Comparison of ENCODE assay signal across 8 cellular contexts in genomic region chr5:55994502-55994997, GRCh38. TPM values are rescaled to one million over a fixed set of nuclear protein-coding genes. Genes with fewer than 3 reads are reported as not detected.
DNase-seq lines count a peak whose midpoint lies in the region; TF ChIP-seq lines count a peak whose summit lies in the region.

IL6ST (minus strand) TSS chr5:55994963; CDS start chr5:55976278, 18,685 bp downstream.

- H3K27me3 Mint-ChIP-seq in activated naive CD4-positive, alpha-beta T cell treated with anti-CD3 and anti-CD28 coated beads, Interleukin-2, amount 10 ng/mL, durations not matched to agents 7 days and 5 days: no peaks in the 10 kb centered on the region

- peak within 1 kb of the TSS; percentile 98 for H3K27ac ChIP-seq in osteoblast (ENCODE audit: low read depth, low read length)

- H2AFZ ChIP-seq in osteoblast (ENCODE audit: low read length): peak within 1 kb of the TSS; percentile 56

- TF ChIP-seq CTCF in osteoblast (IDR thresholded peaks at IDR 0.05; ENCODE audit: extremely low read depth, low read depth, low read length): no peak

- peaks cover 3% of the 10 kb centered on the region for H3K9me3 Mint-ChIP-seq in activated naive CD4-positive, alpha-beta T cell treated with anti-CD3 and anti-CD28 coated beads, Interleukin-2, amount 10 ng/mL, durations not matched to agents 7 days and 5 days

- H3K4me1 ChIP-seq in osteoblast (ENCODE audit: insufficient read depth, low read length): peaks cover 38% of the 10 kb centered on the region

- peak within 1 kb of the TSS; percentile 88 for H3K4me2 ChIP-seq in osteoblast (ENCODE audit: insufficient read depth, low read length)

- H4K20me1 ChIP-seq in osteoblast (ENCODE audit: insufficient read depth, low read length): peaks cover 30% of the 10 kb centered on the region

- H3K4me3 Mint-ChIP-seq in activated naive CD4-positive, alpha-beta T cell treated with anti-CD3 and anti-CD28 coated beads, Interleukin-2, amount 10 ng/mL, durations not matched to agents 7 days and 5 days: peak within 1 kb of the TSS; percentile 90

- DNase-seq in NK-92 treated with Interleukin-12 subunit alpha and Interleukin-12 subunit beta, amount 100 ng/mL, for 24 hours (lab: John Stamatoyannopoulos, UW): peak; percentile 79
- no peak for DNase-seq in NK-92 (lab: John Stamatoyannopoulos, UW; ENCODE audit: unreplicated experiment)
- DNase-seq in H7: no peak
- DNase-seq in M059J (ENCODE audit: low read depth): peak; percentile 86
- DNase-seq in activated naive CD4-positive, alpha-beta T cell treated with anti-CD3 and anti-CD28 coated beads, Interleukin-2, amount 10 ng/mL, durations not matched to agents 7 days and 5 days: peak; percentile 67
- DNase-seq in glomerular visceral epithelial cell (ENCODE audit: extremely low spot score): peak; percentile 92
- peak; percentile 85 for DNase-seq in osteoblast (ENCODE audit: insufficient read length, low spot score, missing footprints)
- DNase-seq in superior temporal gyrus (ENCODE audit: extremely low spot score): no peak

- H3K4me1 Mint-ChIP-seq in activated naive CD4-positive, alpha-beta T cell treated with anti-CD3 and anti-CD28 coated beads, Interleukin-2, amount 10 ng/mL, durations not matched to agents 7 days and 5 days: peaks cover 54% of the 10 kb centered on the region

- H3K79me2 ChIP-seq in osteoblast (ENCODE audit: insufficient read depth, low read length): peaks cover 51% of the 10 kb centered on the region

- CTCF ChIA-PET in activated naive CD4-positive, alpha-beta T cell treated with anti-CD3 and anti-CD28 coated beads, Interleukin-2, amount 10 ng/mL, durations not matched to agents 7 days and 5 days (lab: Charles Lee): interaction anchor here (1.0 to 2.2 kb wide), 4 partner anchors 17 to 206 kb away, joined by 3 to 6 read pairs (median 4); no protein-coding TSS in a partner anchor

- H3K27me3 ChIP-seq in H7 (ENCODE audit: control insufficient read depth, insufficient read depth, low read length): no peaks in the 10 kb centered on the region
- no peaks in the 10 kb centered on the region for H3K27me3 ChIP-seq in osteoblast (ENCODE audit: insufficient read depth, low read length)

- H3K9me3 ChIP-seq in osteoblast (ENCODE audit: low read depth, low read length): no peaks in the 10 kb centered on the region

- peak within 1 kb of the TSS; percentile 68 for H3K4me3 ChIP-seq in H7 (ENCODE audit: insufficient read depth, low read depth, low read length)
- peak within 1 kb of the TSS; percentile 91 for H3K4me3 ChIP-seq in osteoblast (ENCODE audit: insufficient read depth, low read length)

- H3K36me3 ChIP-seq in H7 (replicated peaks; ENCODE audit: control insufficient read depth, insufficient read depth, low read length) (no peaks in the 10 kb centered on the region), osteoblast (ENCODE audit: insufficient read depth, low read length) (no peaks in the 10 kb centered on the region)

- peak within 1 kb of the TSS; percentile 96 for H3K27ac Mint-ChIP-seq in activated naive CD4-positive, alpha-beta T cell treated with anti-CD3 and anti-CD28 coated beads, Interleukin-2, amount 10 ng/mL, durations not matched to agents 7 days and 5 days

- H3K36me3 Mint-ChIP-seq in activated naive CD4-positive, alpha-beta T cell treated with anti-CD3 and anti-CD28 coated beads, Interleukin-2, amount 10 ng/mL, durations not matched to agents 7 days and 5 days: peaks cover 41% of the 10 kb centered on the region

RNA-seq across cellular contexts. Expression of gene IL6ST, which starts in this region (rescaled TPM):
- 7.8 and 13.4 TPM in 2 replicates for total RNA-seq in H7 (2014; rRNA removed; shearing (Covaris generic))
- total RNA-seq in M059J (2014; rRNA removed; shearing (Covaris generic)): 82.5 and 128 TPM in 2 replicates
- 785 and 804 TPM in 2 replicates for total RNA-seq in osteoblast

Comparison
In these comparisons a context has a peak if more than half of its experiments do, and no peak if none do; other contexts are left out.
1. DNase-seq: peak in NK-92 treated with Interleukin-12 subunit alpha and Interleukin-12 subunit beta, amount 100 ng/mL, for 24 hours (single experiment), M059J (single experiment), activated naive CD4-positive, alpha-beta T cell treated with anti-CD3 and anti-CD28 coated beads, Interleukin-2, amount 10 ng/mL, durations not matched to agents 7 days and 5 days (single experiment), glomerular visceral epithelial cell (single experiment) and osteoblast (single experiment); none in NK-92 (single experiment), H7 (single experiment) and superior temporal gyrus (single experiment).